21 cellular contexts compared by ENCODE assay signal in genomic region chr6:134312038-134312660, GRCh38. TPM values are rescaled to one million over a fixed set of nuclear protein-coding genes. Genes with fewer than 3 reads are reported as not detected.
DNase-seq lines count a peak whose midpoint lies in the region; ATAC-seq and TF ChIP-seq lines count a peak whose summit lies in the region.
"Had no signal": no experiment of that assay in that cellular context is flagged by ENCODE, and none has a peak within 500 bp of the region (broad histone marks: within the 10 kb centered on the region; RNA-seq: fewer than 3 reads in every experiment).

No MANE protein-coding gene starts in this region.

- peaks cover 15% of the 10 kb centered on the region for H3K27me3 Mint-ChIP-seq in activated CD8-positive, alpha-beta T cell treated with anti-CD3 and anti-CD28 coated beads, Interleukin-2, amount 10 ng/mL, durations not matched to agents 7 days and 5 days (ENCODE audit: low read depth)

- H3K27ac Mint-ChIP-seq in activated CD8-positive, alpha-beta T cell treated with anti-CD3 and anti-CD28 coated beads, Interleukin-2, amount 10 ng/mL, durations not matched to agents 7 days and 5 days, result no peak overlapping the region
- H3K27ac Mint-ChIP-seq: B cell; CD8-positive, alpha-beta T cell had no signal

- no peaks in the 10 kb centered on the region for H3K9me3 ChIP-seq in testis
- H3K9me3 ChIP-seq: Caco-2, SK-N-SH had no signal

- no peaks in the 10 kb centered on the region for H3K9me3 Mint-ChIP-seq in activated CD8-positive, alpha-beta T cell treated with anti-CD3 and anti-CD28 coated beads, Interleukin-2, amount 10 ng/mL, durations not matched to agents 7 days and 5 days (ENCODE audit: insufficient read depth)
- H3K9me3 Mint-ChIP-seq: CD8-positive, alpha-beta T cell had no signal

- TF ChIP-seq POLR2A in testis (IDR thresholded peaks at IDR 0.05), result no peak

- POLR2A ChIA-PET in activated CD8-positive, alpha-beta T cell treated with anti-CD3 and anti-CD28 coated beads, Interleukin-2, amount 10 ng/mL, durations not matched to agents 7 days and 5 days (lab: Charles Lee), result no interaction called here

- 69 to 73% methylated on average over 7 of the region's 7 CpGs for WGBS in testis, 2 donors

- H3K4me1 ChIP-seq in testis, result peaks cover 24% of the 10 kb centered on the region
- H3K4me1 ChIP-seq: Caco-2 had no signal

- CTCF ChIA-PET in activated CD8-positive, alpha-beta T cell treated with anti-CD3 and anti-CD28 coated beads, Interleukin-2, amount 10 ng/mL, durations not matched to agents 7 days and 5 days (lab: Charles Lee), result no interaction called here

- no peaks in the 10 kb centered on the region for H3K36me3 ChIP-seq in testis (ENCODE audit: low read depth, missing control alignments)

- no peak for TF ChIP-seq CTCF in dorsolateral prefrontal cortex (IDR thresholded peaks at IDR 0.05 in 54 of 56, conservative IDR thresholded peaks at IDR 0.05 in 2 of 56; ENCODE audit: low read depth in 1 of 56, partially characterized antibody in 56 of 56)
- TF ChIP-seq CTCF in testis (IDR thresholded peaks at IDR 0.05), result no peak

- H3K4me3 Mint-ChIP-seq in activated CD8-positive, alpha-beta T cell treated with anti-CD3 and anti-CD28 coated beads, Interleukin-2, amount 10 ng/mL, durations not matched to agents 7 days and 5 days, result no peak overlapping the region
- H3K4me3 Mint-ChIP-seq: B cell; CD8-positive, alpha-beta T cell had no signal

- intact Hi-C loops in dorsolateral prefrontal cortex (cut with DNase I) (loop anchor here in 1 of 2 donors (10.0 kb wide), 2 partner anchors 253 to 513 kb away; no protein-coding TSS in a partner anchor), testis (cut with DNase I; ENCODE audit: low total_unique reads) (no loop called here)

- H3K4me3 ChIP-seq in dorsolateral prefrontal cortex (peak overlapping the region in 50 of 59 donors; percentile 0 to 95 (median 45)), testis (no peak overlapping the region)

- H3K27ac ChIP-seq in dorsolateral prefrontal cortex (peak overlapping the region; percentile 4 to 99 (median 95)), testis (peak overlapping the region; percentile 64 to 84)
- H3K27ac ChIP-seq: 22Rv1, C4-2B had no signal

- H3K36me3 Mint-ChIP-seq in activated CD8-positive, alpha-beta T cell treated with anti-CD3 and anti-CD28 coated beads, Interleukin-2, amount 10 ng/mL, durations not matched to agents 7 days and 5 days (ENCODE audit: low read depth), result no peaks in the 10 kb centered on the region
- H3K36me3 Mint-ChIP-seq: CD8-positive, alpha-beta T cell had no signal

- no peak for ATAC-seq in activated CD8-positive, alpha-beta T cell treated with anti-CD3 and anti-CD28 coated beads, Interleukin-2, amount 10 ng/mL, durations not matched to agents 7 days and 5 days
- ATAC-seq: CD8-positive, alpha-beta T cell had no signal

- peaks cover 15% of the 10 kb centered on the region for H3K4me1 Mint-ChIP-seq in activated CD8-positive, alpha-beta T cell treated with anti-CD3 and anti-CD28 coated beads, Interleukin-2, amount 10 ng/mL, durations not matched to agents 7 days and 5 days (ENCODE audit: low read depth)

- H3K27me3 ChIP-seq in dorsolateral prefrontal cortex (no peaks in the 10 kb centered on the region), testis (no peaks in the 10 kb centered on the region)

- peak; percentile 9 for DNase-seq in NCI-H82 (lab: John Stamatoyannopoulos, UW)
- no peak for DNase-seq in NCI-H82 treated with DMSO at 0.1 percent for 48 hours (lab: John Stamatoyannopoulos, UW; ENCODE audit: unreplicated experiment)
- no peak for DNase-seq in dorsolateral prefrontal cortex
- peak; percentile 30 for DNase-seq in medulla oblongata (ENCODE audit: extremely low spot score)
- no peak for DNase-seq in testis
- DNase-seq in activated CD4-positive, alpha-beta T cell treated with anti-CD3 and anti-CD28 coated beads for 1 hour, result no peak
- no peak for DNase-seq in NCI-H446 treated with DMSO at 0.1 percent for 48 hours (lab: John Stamatoyannopoulos, UW)
- DNase-seq in activated CD8-positive, alpha-beta T cell treated with anti-CD3 and anti-CD28 coated beads, Interleukin-2, amount 10 ng/mL, durations not matched to agents 7 days and 5 days, result no peak
- DNase-seq: Caco-2; CD8-positive, alpha-beta T cell; GF-D8; H7; KG1; MM.1S; NCI-H2029; NCI-H2227 treated with DMSO at 0.1 percent for 48 hours; NCI-H510A; SK-N-SH had no signal

RNA-seq across cellular contexts. Expression of gene SGK1, which starts 5.8 kb away (rescaled TPM):
- 100 to 1,000 TPM in 82 of 120 experiments, 10 to 100 TPM in 38; 31.4 to 701 (median 120) TPM for total RNA-seq in dorsolateral prefrontal cortex
- total RNA-seq in testis, result 100 to 1,000 TPM; 154 to 208 TPM
- polyA plus RNA-seq in testis (ENCODE audit: insufficient read depth, low read depth, low replicate concordance), result 91.3 TPM
- 10 to 100 TPM; 21.2 to 23.2 TPM for total RNA-seq in activated CD8-positive, alpha-beta T cell treated with anti-CD3 and anti-CD28 coated beads, Interleukin-2, amount 10 ng/mL, durations not matched to agents 7 days and 5 days

Comparison
In these comparisons a context has a peak if more than half of its experiments do, and no peak if none do; other contexts are left out.
1. DNase-seq: peak in NCI-H82 (single experiment) and medulla oblongata (single experiment); none in NCI-H82 treated with DMSO at 0.1 percent for 48 hours (single experiment), dorsolateral prefrontal cortex (0 of 10), testis (single experiment), activated CD4-positive, alpha-beta T cell treated with anti-CD3 and anti-CD28 coated beads for 1 hour (single experiment), NCI-H446 treated with DMSO at 0.1 percent for 48 hours (single experiment) and activated CD8-positive, alpha-beta T cell treated with anti-CD3 and anti-CD28 coated beads, Interleukin-2, amount 10 ng/mL, durations not matched to agents 7 days and 5 days (single experiment).
2. H3K4me3 ChIP-seq: peak in dorsolateral prefrontal cortex (50 of 59); none in testis (0 of 2).